8 cellular contexts compared by ENCODE assay signal in the genomic region with DNA sequence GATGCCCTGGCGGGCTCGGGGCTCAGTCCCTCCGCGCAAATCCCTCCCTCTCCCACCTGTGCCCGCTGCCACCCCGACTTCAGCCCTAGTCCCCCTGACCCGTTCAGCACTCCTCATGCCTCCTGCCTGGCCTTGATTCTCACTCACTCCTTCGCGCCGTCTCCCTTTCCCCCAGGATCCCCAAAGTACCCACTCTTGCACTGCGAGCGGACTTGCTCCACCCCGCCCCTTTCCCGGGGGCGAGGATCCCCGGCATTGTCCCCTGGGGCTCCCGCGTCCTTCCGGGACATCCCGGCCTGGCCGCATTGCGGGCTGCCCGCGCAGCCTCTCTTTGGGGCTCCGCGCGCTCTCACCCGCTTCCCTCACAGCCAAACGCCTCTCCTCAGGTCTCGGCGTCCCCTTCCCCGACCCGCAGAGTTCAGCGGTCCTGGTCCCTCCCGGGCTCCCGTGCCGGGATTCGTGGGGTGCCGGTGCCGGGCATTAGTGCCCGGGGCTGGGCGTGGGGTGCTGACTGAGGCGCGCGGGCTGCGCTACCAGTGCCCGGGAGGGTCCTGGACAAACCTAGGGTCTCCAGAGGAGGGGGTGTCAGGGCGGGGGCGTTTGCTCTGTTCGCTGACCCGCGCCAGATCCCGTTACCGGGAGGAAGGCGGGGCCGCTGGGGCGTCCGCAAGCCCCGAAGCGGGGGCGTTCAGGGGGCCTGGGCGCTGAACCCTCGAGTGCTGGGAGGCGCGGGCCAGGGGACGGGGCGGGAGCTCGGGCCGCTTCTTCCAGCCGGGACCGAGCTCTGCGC. TPM values are rescaled to one million over a fixed set of nuclear protein-coding genes. Genes with fewer than 3 reads are reported as not detected.
DNase-seq lines count a peak whose midpoint lies in the region; ATAC-seq lines count a peak whose summit lies in the region.

No MANE protein-coding gene starts in this region.

- H3K4me1 ChIP-seq in trophoblast cell (ENCODE audit: control insufficient read depth in 1 of 2, insufficient read depth in 2 of 2, low read length in 2 of 2), result peaks cover 11 to 17% of the 10 kb centered on the region in 2 experiments

- H3K4me2 ChIP-seq in trophoblast cell (ENCODE audit: low read length), result peak overlapping the region; percentile 98

- peaks cover 21% of the 10 kb centered on the region for H3K79me1 ChIP-seq in trophoblast cell (ENCODE audit: low read length)

- H3K9me3 ChIP-seq in trophoblast cell (ENCODE audit: insufficient read depth, low read depth, low read length), result no peaks in the 10 kb centered on the region

- peak overlapping the region; percentile 80 for H3K4me3 ChIP-seq in trophoblast cell (ENCODE audit: low read depth, low read length)

- H2BK5ac ChIP-seq in trophoblast cell (ENCODE audit: low read depth, low read length, poor library complexity), result peak overlapping the region; percentile 39

- peak overlapping the region; percentile 68 for H2AFZ ChIP-seq in trophoblast cell (ENCODE audit: insufficient read depth, low read length, poor library complexity)

- peak overlapping the region; percentile 43 for H2BK12ac ChIP-seq in trophoblast cell (ENCODE audit: low read length)

- H4K8ac ChIP-seq in trophoblast cell (ENCODE audit: low read depth, low read length), result peak overlapping the region; percentile 78

- ATAC-seq in HG02759 (IDR thresholded peaks at IDR 0.05; ENCODE audit: unreplicated experiment) (peak; percentile 16), Right ventricle myocardium inferior (peak; percentile 9), GM18517 (IDR thresholded peaks at IDR 0.05; ENCODE audit: unreplicated experiment) (no peak), GM19023 (IDR thresholded peaks at IDR 0.05; ENCODE audit: unreplicated experiment) (no peak)

- peaks cover 25% of the 10 kb centered on the region for H3K27me3 ChIP-seq in trophoblast cell (ENCODE audit: insufficient read depth, low read length)

- H3K27ac ChIP-seq in trophoblast cell (ENCODE audit: low read depth, low read length), result no peak overlapping the region

- peak overlapping the region; percentile 97 for H3K18ac ChIP-seq in trophoblast cell (ENCODE audit: low read length)

- peak overlapping the region; percentile 94 for H3K14ac ChIP-seq in trophoblast cell (ENCODE audit: low read length)

- peak overlapping the region; percentile 85 for H3K9ac ChIP-seq in trophoblast cell (ENCODE audit: low read length)

- no peak overlapping the region for H3K23ac ChIP-seq in trophoblast cell (ENCODE audit: low read length)

- peak overlapping the region; percentile 82 for H2BK120ac ChIP-seq in trophoblast cell (ENCODE audit: insufficient read depth, low read length, poor library complexity)

- peak overlapping the region; percentile 86 for H4K91ac ChIP-seq in trophoblast cell (ENCODE audit: low read depth, low read length)

- peak overlapping the region; percentile 64 for H4K12ac ChIP-seq in trophoblast cell (ENCODE audit: low read depth, low read length)

- H3K4ac ChIP-seq in trophoblast cell (ENCODE audit: low read depth, low read length), result peak overlapping the region; percentile 76

- no peak overlapping the region for H2AK5ac ChIP-seq in trophoblast cell (ENCODE audit: low read length)

- WGBS in trophoblast cell (ENCODE audit: extremely low coverage, insufficient coverage, insufficient read length), result no CpG with 5 or more reads among the region's 72 CpGs

- intact Hi-C loops in Right ventricle myocardium inferior (cut with DNase I), result loop anchor here (2.0 to 5.0 kb wide), 4 partner anchors 46 to 499 kb away; partner anchors contain the start of gene SUPT3H

- peaks cover 5% of the 10 kb centered on the region for H3K79me2 ChIP-seq in trophoblast cell (ENCODE audit: control insufficient read depth, insufficient read depth, low read length, poor library complexity)

- peak; percentile 25 for DNase-seq in 8988T
- DNase-seq in activated T-helper 9 cell treated with anti-CD3 and anti-CD28 coated beads, Interleukin-2, amount 50 U/mL, for 16 hours (ENCODE audit: low read depth), result peak; percentile 28
- DNase-seq in Right ventricle myocardium inferior (ENCODE audit: missing footprints), result peak; percentile 78
- no peak for DNase-seq in trophoblast cell
- DNase-seq in NCI-H2227 (lab: John Stamatoyannopoulos, UW; ENCODE audit: unreplicated experiment), result no peak

- no peaks in the 10 kb centered on the region for H3K36me3 ChIP-seq in trophoblast cell (ENCODE audit: control insufficient read depth in 1 of 2, insufficient read depth in 2 of 2, low read length in 2 of 2)

RNA-seq across cellular contexts. Expression of gene SUPT3H, which starts 45.6 kb away (rescaled TPM):
- 3.2 TPM for total RNA-seq in Right ventricle myocardium inferior
- polyA plus RNA-seq in trophoblast cell (2013), result 16.5 and 16.8 TPM in 2 replicates

Comparison
In these comparisons a context has a peak if more than half of its experiments do, and no peak if none do; other contexts are left out.
1. DNase-seq: peak in 8988T (single experiment), activated T-helper 9 cell treated with anti-CD3 and anti-CD28 coated beads, Interleukin-2, amount 50 U/mL, for 16 hours (single experiment) and Right ventricle myocardium inferior (single experiment); none in trophoblast cell (0 of 2) and NCI-H2227 (single experiment).
2. ATAC-seq: peak in HG02759 (single experiment) and Right ventricle myocardium inferior (single experiment); none in GM18517 (single experiment) and GM19023 (single experiment).